Comparison of ENCODE assay signal across 8 cellular contexts in the genomic region with DNA sequence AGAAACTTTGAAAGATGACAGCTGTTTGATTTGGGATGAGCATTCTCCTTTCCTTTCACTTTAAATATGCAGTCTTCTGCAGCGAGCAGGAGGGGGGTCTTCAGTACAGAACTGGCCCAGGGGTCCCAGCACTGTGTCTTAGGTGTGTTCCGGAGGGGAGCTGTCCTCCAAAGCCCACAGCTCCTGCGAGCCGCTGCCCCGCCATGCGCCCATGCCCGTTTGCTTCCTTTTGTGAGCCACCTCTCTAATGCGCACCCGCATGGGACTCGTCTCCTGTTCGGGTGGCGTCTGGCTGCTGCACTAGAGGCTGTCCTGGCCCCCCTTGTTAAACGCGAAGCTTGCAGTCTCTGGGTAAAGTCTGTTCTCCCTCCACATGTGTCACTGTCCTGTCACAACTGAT. TPM values are rescaled to one million over a fixed set of nuclear protein-coding genes. Genes with fewer than 3 reads are reported as not detected.
"Had no signal": no experiment of that assay in that cellular context is flagged by ENCODE, and none has a peak within 500 bp of the region (broad histone marks: within the 10 kb centered on the region; RNA-seq: fewer than 3 reads in every experiment).

No MANE protein-coding gene starts in this region.

- ATAC-seq: K562 had no signal

- H3K4me3 ChIP-seq: K562 had no signal

- DNase-seq: GOT3, H7, HCEC 1CT, IMR-90, KG1 had no signal

RNA-seq across cellular contexts. Expression of a gene that starts 48.4 kb away (rescaled TPM):
- total RNA-seq: H4, HT-29, IMR-90 had no signal
- polyA plus RNA-seq: IMR-90, K562 had no signal
